ENCODE assay signal across 16 cellular contexts in genomic region chr11:9880657-9881056, GRCh38.
"Had no signal": no experiment of that assay in that cellular context is flagged by ENCODE, and none has a peak within 500 bp of the region (broad histone marks: within the 10 kb centered on the region; RNA-seq: fewer than 3 reads in every experiment).

No MANE protein-coding gene starts in this region.

- H3K4me3 Mint-ChIP-seq: naive thymus-derived CD4-positive, alpha-beta T cell had no signal

- H3K27ac ChIP-seq: coronary artery, neutrophil, sigmoid colon, skin epidermis had no signal

- H3K4me3 ChIP-seq: coronary artery, sigmoid colon, skin epidermis had no signal

- DNase-seq: effector CD4-positive, alpha-beta T cell; foreskin melanocyte; head of caudate nucleus; hippocampal formation; left colon; mesendoderm; naive thymus-derived CD4-positive, alpha-beta T cell; posterior cingulate gyrus; sigmoid colon; stimulated activated CD4-positive, alpha-beta T cell treated with anti-CD3 and anti-CD28 coated beads, Interleukin-12 subunit alpha, Interleukin-12 subunit beta, amount 100 ng/mL, for 4 hours; stimulated activated CD4-positive, alpha-beta T cell treated with anti-CD3 and anti-CD28 coated beads, Interleukin-2, amount 100 ng/mL, for 48 hours; stimulated activated naive CD4-positive, alpha-beta T cell treated with Interleukin-2 at 50 U/mL for 16 hours; trophoblast cell had no signal

- H3K27me3 ChIP-seq: neutrophil, sigmoid colon had no signal

- H3K9me3 ChIP-seq: neutrophil, sigmoid colon had no signal

- H3K36me3 ChIP-seq: neutrophil, sigmoid colon had no signal

- H3K27ac Mint-ChIP-seq: naive thymus-derived CD4-positive, alpha-beta T cell had no signal

- ATAC-seq: left colon; naive thymus-derived CD4-positive, alpha-beta T cell had no signal
